Comparison of ENCODE assay signal across 11 cellular contexts in genomic region chr6:125746019-125746414, GRCh38. TPM values are rescaled to one million over a fixed set of nuclear protein-coding genes. Genes with fewer than 3 reads are reported as not detected.
DNase-seq lines count a peak whose midpoint lies in the region; ATAC-seq lines count a peak whose summit lies in the region.
"Had no signal": no experiment of that assay in that cellular context is flagged by ENCODE, and none has a peak within 500 bp of the region (broad histone marks: within the 10 kb centered on the region; RNA-seq: fewer than 3 reads in every experiment).

No MANE protein-coding gene starts in this region.

- DNase-seq in T-helper 1 cell, result no peak
- DNase-seq in activated CD8-positive, alpha-beta T cell treated with anti-CD3 and anti-CD28 coated beads, Interleukin-2, amount 10 ng/mL, durations not matched to agents 7 days and 5 days, result no peak
- no peak for DNase-seq in T1000 (lab: John Stamatoyannopoulos, UW)

- no peak overlapping the region for H3K9ac ChIP-seq in subcutaneous abdominal adipose tissue (ENCODE audit: low read length in 5 of 5)

- H3K27me3 ChIP-seq in layer of hippocampus (ENCODE audit: control insufficient read depth, insufficient read depth, low read length) (no peaks in the 10 kb centered on the region), subcutaneous abdominal adipose tissue (ENCODE audit: control insufficient read depth in 5 of 5, insufficient read depth in 4 of 5, low read length in 5 of 5) (peaks cover 0 to 13% (median 8%) of the 10 kb centered on the region in 5 donors)

- H3K36me3 ChIP-seq in subcutaneous abdominal adipose tissue (ENCODE audit: control insufficient read depth in 5 of 5, insufficient read depth in 5 of 5, low read length in 5 of 5), result no peaks in the 10 kb centered on the region

- peaks cover 4% of the 10 kb centered on the region for H3K36me3 Mint-ChIP-seq in T-helper 1 cell treated with Interleukin-12 subunit alpha and Interleukin-12 subunit beta and Interleukin-4 antibody, amounts not matched to agents 30 μg/mL and 1 μg/mL, for 36 hours (ENCODE audit: low read depth)
- H3K36me3 Mint-ChIP-seq in activated CD8-positive, alpha-beta T cell treated with anti-CD3 and anti-CD28 coated beads, Interleukin-2, amount 10 ng/mL, durations not matched to agents 7 days and 5 days (ENCODE audit: low read depth), result peaks cover 3% of the 10 kb centered on the region

- H3K9me3 Mint-ChIP-seq in T-helper 1 cell treated with Interleukin-12 subunit alpha and Interleukin-12 subunit beta and Interleukin-4 antibody, amounts not matched to agents 30 μg/mL and 1 μg/mL, for 36 hours, result no peaks in the 10 kb centered on the region
- no peaks in the 10 kb centered on the region for H3K9me3 Mint-ChIP-seq in activated CD8-positive, alpha-beta T cell treated with anti-CD3 and anti-CD28 coated beads, Interleukin-2, amount 10 ng/mL, durations not matched to agents 7 days and 5 days (ENCODE audit: insufficient read depth)

- H3K27ac Mint-ChIP-seq in T-helper 1 cell treated with Interleukin-12 subunit alpha and Interleukin-12 subunit beta and Interleukin-4 antibody, amounts not matched to agents 30 μg/mL and 1 μg/mL, for 36 hours, result no peak overlapping the region
- no peak overlapping the region for H3K27ac Mint-ChIP-seq in activated CD8-positive, alpha-beta T cell treated with anti-CD3 and anti-CD28 coated beads, Interleukin-2, amount 10 ng/mL, durations not matched to agents 7 days and 5 days

- peaks cover 26% of the 10 kb centered on the region for H3K4me1 Mint-ChIP-seq in T-helper 1 cell treated with Interleukin-12 subunit alpha and Interleukin-12 subunit beta and Interleukin-4 antibody, amounts not matched to agents 30 μg/mL and 1 μg/mL, for 36 hours (ENCODE audit: low read depth)
- H3K4me1 Mint-ChIP-seq in activated CD8-positive, alpha-beta T cell treated with anti-CD3 and anti-CD28 coated beads, Interleukin-2, amount 10 ng/mL, durations not matched to agents 7 days and 5 days (ENCODE audit: low read depth), result peaks cover 39% of the 10 kb centered on the region

- CTCF ChIA-PET in activated CD8-positive, alpha-beta T cell treated with anti-CD3 and anti-CD28 coated beads, Interleukin-2, amount 10 ng/mL, durations not matched to agents 7 days and 5 days (lab: Charles Lee), result interaction anchor here (0.8 to 1.4 kb wide), 8 partner anchors 11 to 434 kb away, joined by 3 to 4 read pairs (median 3); no protein-coding TSS in a partner anchor

- peak overlapping the region; percentile 81 for H3K4me3 Mint-ChIP-seq in T-helper 1 cell treated with Interleukin-12 subunit alpha and Interleukin-12 subunit beta and Interleukin-4 antibody, amounts not matched to agents 30 μg/mL and 1 μg/mL, for 36 hours
- H3K4me3 Mint-ChIP-seq in activated CD8-positive, alpha-beta T cell treated with anti-CD3 and anti-CD28 coated beads, Interleukin-2, amount 10 ng/mL, durations not matched to agents 7 days and 5 days, result peak overlapping the region; percentile 81

- peaks cover 6 to 41% (median 33%) of the 10 kb centered on the region in 5 donors for H3K4me1 ChIP-seq in subcutaneous abdominal adipose tissue (ENCODE audit: control insufficient read depth in 5 of 5, insufficient read depth in 5 of 5, low read length in 5 of 5)

- H3K4me3 ChIP-seq in subcutaneous abdominal adipose tissue (ENCODE audit: low read depth in 1 of 5, low read length in 5 of 5), result peak overlapping the region in 3 of 5 donors; percentile 65 to 80 (median 80)
- H3K4me3 ChIP-seq: A549, SK-N-MC had no signal

- POLR2A ChIA-PET in activated CD8-positive, alpha-beta T cell treated with anti-CD3 and anti-CD28 coated beads, Interleukin-2, amount 10 ng/mL, durations not matched to agents 7 days and 5 days (lab: Charles Lee), result no interaction called here

- ATAC-seq in activated CD8-positive, alpha-beta T cell treated with anti-CD3 and anti-CD28 coated beads, Interleukin-2, amount 10 ng/mL, durations not matched to agents 7 days and 5 days, result no peak
- no peak for ATAC-seq in HG03196 (IDR thresholded peaks at IDR 0.05; ENCODE audit: unreplicated experiment)
- no peak for ATAC-seq in HG02798 (IDR thresholded peaks at IDR 0.05; ENCODE audit: poor library complexity, unreplicated experiment)
- ATAC-seq: A549 had no signal

- peaks cover 81% of the 10 kb centered on the region for H3K27me3 Mint-ChIP-seq in T-helper 1 cell treated with Interleukin-12 subunit alpha and Interleukin-12 subunit beta and Interleukin-4 antibody, amounts not matched to agents 30 μg/mL and 1 μg/mL, for 36 hours (ENCODE audit: low read depth)
- H3K27me3 Mint-ChIP-seq in activated CD8-positive, alpha-beta T cell treated with anti-CD3 and anti-CD28 coated beads, Interleukin-2, amount 10 ng/mL, durations not matched to agents 7 days and 5 days (ENCODE audit: low read depth), result peaks cover 56% of the 10 kb centered on the region

- H3K9me3 ChIP-seq in subcutaneous abdominal adipose tissue (ENCODE audit: control insufficient read depth in 5 of 5, low read length in 5 of 5), result no peaks in the 10 kb centered on the region
- H3K9me3 ChIP-seq: A549 had no signal

- H3K27ac ChIP-seq in layer of hippocampus (ENCODE audit: low read depth, low read length) (peak overlapping the region; percentile 71), subcutaneous abdominal adipose tissue (ENCODE audit: low read depth, low read length) (no peak overlapping the region)
- H3K27ac ChIP-seq: A549, SK-N-MC had no signal

RNA-seq across cellular contexts. Expression of gene HEY2, which starts 3.4 kb away (rescaled TPM):
- total RNA-seq in activated CD8-positive, alpha-beta T cell treated with anti-CD3 and anti-CD28 coated beads, Interleukin-2, amount 10 ng/mL, durations not matched to agents 7 days and 5 days, result not detected
- total RNA-seq: fibroblast of lung had no signal

RNA-seq across cellular contexts. Expression of gene NCOA7, which starts 44.7 kb away (rescaled TPM):
- 10 to 100 TPM; 27.8 to 31.7 TPM for total RNA-seq in activated CD8-positive, alpha-beta T cell treated with anti-CD3 and anti-CD28 coated beads, Interleukin-2, amount 10 ng/mL, durations not matched to agents 7 days and 5 days
